1 cellular context compared by ENCODE assay signal in the genomic region with DNA sequence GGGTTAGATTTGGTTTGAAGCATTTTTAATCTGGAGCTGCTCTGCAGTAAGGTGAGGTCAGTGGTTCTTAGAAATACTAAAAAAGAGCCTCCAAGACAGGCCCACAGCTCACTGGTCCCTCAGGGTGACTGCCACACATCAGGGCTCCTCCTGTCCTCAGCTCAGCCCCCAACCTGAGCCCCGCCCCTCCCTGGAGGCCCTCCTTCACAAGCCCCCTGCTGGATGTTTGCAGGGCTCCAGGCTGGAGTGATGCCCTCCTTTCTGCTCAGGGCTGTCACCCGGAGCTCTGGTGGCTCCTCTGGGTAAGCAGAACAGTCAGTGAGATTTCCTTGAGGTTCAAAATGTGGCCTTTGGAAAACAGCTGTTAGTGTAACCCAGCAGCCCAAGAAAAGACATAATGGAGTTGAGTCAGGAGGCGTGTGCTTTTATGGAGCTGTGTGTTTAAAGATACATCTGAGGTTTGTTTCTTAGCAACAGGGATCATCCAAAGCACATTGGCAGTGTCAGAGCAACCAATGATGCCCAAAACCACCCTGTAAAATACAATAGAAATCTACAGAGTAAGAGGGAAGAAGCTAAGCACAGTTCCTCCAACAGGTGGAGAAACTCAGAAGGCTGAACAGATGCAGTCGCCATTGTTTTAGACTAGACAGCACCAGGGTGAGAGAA.
TF ChIP-seq lines count a peak whose summit lies in the region.

No MANE protein-coding gene starts in this region.

TF ChIP-seq in HepG2, 621 proteins besides CTCF, POLR2A, EP300 and RAD21 (continued from another document):
- no peak for TF ChIP-seq CEBPZ (IDR thresholded peaks at IDR 0.05; ENCODE audit: low read length)
- TF ChIP-seq, protein P1, sequence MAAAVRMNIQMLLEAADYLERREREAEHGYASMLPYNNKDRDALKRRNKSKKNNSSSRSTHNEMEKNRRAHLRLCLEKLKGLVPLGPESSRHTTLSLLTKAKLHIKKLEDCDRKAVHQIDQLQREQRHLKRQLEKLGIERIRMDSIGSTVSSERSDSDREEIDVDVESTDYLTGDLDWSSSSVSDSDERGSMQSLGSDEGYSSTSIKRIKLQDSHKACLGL (CRISPR knock-in tag; IDR thresholded peaks at IDR 0.05), result no peak
- TF ChIP-seq TFDP2 (CRISPR knock-in tag; IDR thresholded peaks at IDR 0.05), result no peak
- no peak for TF ChIP-seq ZNF343 (CRISPR knock-in tag; IDR thresholded peaks at IDR 0.05)
- no peak for TF ChIP-seq PRDM4 (CRISPR knock-in tag; IDR thresholded peaks at IDR 0.05; ENCODE audit: borderline replicate concordance)
- TF ChIP-seq HNRNPK (IDR thresholded peaks at IDR 0.05; ENCODE audit: low read depth, low read length, poor library complexity, severe bottlenecking), result no peak
- no peak for TF ChIP-seq ZNF562 (CRISPR knock-in tag; IDR thresholded peaks at IDR 0.05; ENCODE audit: borderline replicate concordance)
- TF ChIP-seq, protein P2, sequence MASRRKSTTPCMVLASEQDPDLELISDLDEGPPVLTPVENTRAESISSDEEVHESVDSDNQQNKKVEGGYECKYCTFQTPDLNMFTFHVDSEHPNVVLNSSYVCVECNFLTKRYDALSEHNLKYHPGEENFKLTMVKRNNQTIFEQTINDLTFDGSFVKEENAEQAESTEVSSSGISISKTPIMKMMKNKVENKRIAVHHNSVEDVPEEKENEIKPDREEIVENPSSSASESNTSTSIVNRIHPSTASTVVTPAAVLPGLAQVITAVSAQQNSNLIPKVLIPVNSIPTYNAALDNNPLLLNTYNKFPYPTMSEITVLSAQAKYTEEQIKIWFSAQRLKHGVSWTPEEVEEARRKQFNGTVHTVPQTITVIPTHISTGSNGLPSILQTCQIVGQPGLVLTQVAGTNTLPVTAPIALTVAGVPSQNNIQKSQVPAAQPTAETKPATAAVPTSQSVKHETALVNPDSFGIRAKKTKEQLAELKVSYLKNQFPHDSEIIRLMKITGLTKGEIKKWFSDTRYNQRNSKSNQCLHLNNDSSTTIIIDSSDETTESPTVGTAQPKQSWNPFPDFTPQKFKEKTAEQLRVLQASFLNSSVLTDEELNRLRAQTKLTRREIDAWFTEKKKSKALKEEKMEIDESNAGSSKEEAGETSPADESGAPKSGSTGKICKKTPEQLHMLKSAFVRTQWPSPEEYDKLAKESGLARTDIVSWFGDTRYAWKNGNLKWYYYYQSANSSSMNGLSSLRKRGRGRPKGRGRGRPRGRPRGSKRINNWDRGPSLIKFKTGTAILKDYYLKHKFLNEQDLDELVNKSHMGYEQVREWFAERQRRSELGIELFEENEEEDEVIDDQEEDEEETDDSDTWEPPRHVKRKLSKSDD (CRISPR knock-in tag; IDR thresholded peaks at IDR 0.05; ENCODE audit: low read depth), result no peak
TF ChIP-seq in HepG2: peak in this region for 0.
